24 cellular contexts compared by ENCODE assay signal in the genomic region with DNA sequence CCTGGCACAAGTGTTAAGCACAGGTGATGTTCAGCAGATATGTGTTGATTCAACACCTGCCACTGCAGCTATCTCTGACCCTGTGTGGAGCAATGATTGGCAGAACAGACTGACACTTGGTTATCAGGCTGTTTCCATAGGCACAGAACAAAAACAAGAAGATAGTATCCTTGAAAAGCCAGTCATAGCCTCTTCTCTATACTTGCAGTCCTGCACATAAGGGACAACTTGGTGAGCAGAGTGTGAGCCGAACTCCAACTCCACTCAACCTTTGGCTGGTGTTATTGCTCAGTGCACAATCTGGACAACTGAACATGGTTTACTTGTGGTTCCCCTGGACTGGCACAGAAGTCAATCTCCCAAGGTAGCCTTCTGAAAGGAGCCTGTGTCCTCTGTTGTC.
"Had no signal": no experiment of that assay in that cellular context is flagged by ENCODE, and none has a peak within 500 bp of the region (broad histone marks: within the 10 kb centered on the region; RNA-seq: fewer than 3 reads in every experiment).

No MANE protein-coding gene starts in this region.

- ATAC-seq: activated T-cell treated with anti-CD3 and anti-CD28 coated beads, Interleukin-2, amount 50 U/mL, for 72 hours; T-helper 17 cell had no signal

- H3K36me3 ChIP-seq: breast epithelium had no signal

- FAIRE-seq: RCC 7860, TTC549 had no signal

- H3K4me3 ChIP-seq: breast epithelium had no signal

- DNase-seq: activated B cell treated with CpG ODN at 0.5 μM for 24 hours; activated CD4-positive, alpha-beta memory T cell treated with anti-CD3 and anti-CD28 coated beads for 36 hours; activated CD4-positive, alpha-beta T cell treated with anti-CD3 and anti-CD28 coated beads for 1 hour; activated CD4-positive, alpha-beta T cell treated with anti-CD3 and anti-CD28 coated beads, Interleukin-2, amount 10 ng/mL, durations not matched to agents 7 days and 5 days; activated CD8-positive, alpha-beta memory T cell treated with anti-CD3 and anti-CD28 coated beads for 24 hours; activated gamma-delta T cell treated with Interleukin-2 at 50 U/mL for 16 hours; activated naive CD4-positive, alpha-beta T cell treated with anti-CD3 and anti-CD28 coated beads, Interleukin-2, amount 10 ng/mL, durations not matched to agents 7 days and 5 days; activated naive CD8-positive, alpha-beta T cell treated with anti-CD3 and anti-CD28 coated beads for 36 hours; activated T-cell treated with anti-CD3 and anti-CD28 coated beads, Interleukin-2, amount 50 U/mL, for 72 hours; caudate nucleus; Karpas-422; MM.1S; NCI-H1105; NCI-H1436; NCI-H1694 treated with DMSO at 0.1 percent for 48 hours; NCI-H2029 treated with DMSO at 0.1 percent for 48 hours; NCI-H345; NCI-H510A treated with DMSO at 0.1 percent for 48 hours; SHP77 treated with DMSO at 0.1 percent for 48 hours; T-helper 17 cell; T-helper 9 cell had no signal

- H3K9me3 ChIP-seq: breast epithelium had no signal

- H3K27me3 ChIP-seq: breast epithelium had no signal

- H3K4me1 ChIP-seq: breast epithelium had no signal
